8 cellular contexts compared by ENCODE assay signal in genomic region chr13:29850213-29850898, GRCh38. TPM values are rescaled to one million over a fixed set of nuclear protein-coding genes. Genes with fewer than 3 reads are reported as not detected.
A peak's percentile ranks its signal among the peaks of the same experiment; 100 is the strongest.
DNase-seq lines count a peak whose midpoint lies in the region; ATAC-seq and TF ChIP-seq lines count a peak whose summit lies in the region.

Gene UBL3 (minus strand): TSS chr13:29850617. CDS start chr13:29849538, 1,079 bp downstream.

- H3K4me3 Mint-ChIP-seq in dendritic cell treated with granulocyte-macrophage colony-stimulating factor and Interleukin-4, amounts not matched to agents 40 ng/mL and 50 ng/mL, for 4 days: peak within 1 kb of the TSS; percentile 92

- H3K9me3 ChIP-seq in left lung: no peaks in the 10 kb centered on the region

- H3K4me3 ChIP-seq in left lung: peak within 1 kb of the TSS; percentile 52 to 88

- H3K27me3 Mint-ChIP-seq in dendritic cell treated with granulocyte-macrophage colony-stimulating factor and Interleukin-4, amounts not matched to agents 40 ng/mL and 50 ng/mL, for 4 days: no peaks in the 10 kb centered on the region

- peaks cover 41% of the 10 kb centered on the region for H3K4me1 Mint-ChIP-seq in dendritic cell treated with granulocyte-macrophage colony-stimulating factor and Interleukin-4, amounts not matched to agents 40 ng/mL and 50 ng/mL, for 4 days (ENCODE audit: low read depth)

- no peak for TF ChIP-seq CTCF in left lung (IDR thresholded peaks at IDR 0.05)

- peaks cover 31% of the 10 kb centered on the region for H3K36me3 Mint-ChIP-seq in dendritic cell treated with granulocyte-macrophage colony-stimulating factor and Interleukin-4, amounts not matched to agents 40 ng/mL and 50 ng/mL, for 4 days (ENCODE audit: low read depth)

- H3K27ac Mint-ChIP-seq in dendritic cell treated with granulocyte-macrophage colony-stimulating factor and Interleukin-4, amounts not matched to agents 40 ng/mL and 50 ng/mL, for 4 days: peak within 1 kb of the TSS; percentile 99

- H3K36me3 ChIP-seq in left lung: no peaks in the 10 kb centered on the region

- H3K27me3 ChIP-seq in left lung: no peaks in the 10 kb centered on the region

- H3K4me1 ChIP-seq in left lung: peaks cover 15 to 26% of the 10 kb centered on the region in 2 donors

- H3K27ac ChIP-seq in left lung: peak within 1 kb of the TSS; percentile 96 to 99

- ATAC-seq in GM19397 (IDR thresholded peaks at IDR 0.05; ENCODE audit: unreplicated experiment) (peak; percentile 87), HG03565 (IDR thresholded peaks at IDR 0.05; ENCODE audit: unreplicated experiment) (peak; percentile 75), left lung (peak; percentile 92)

- peak; percentile 97 for DNase-seq in CD1c-positive myeloid dendritic cell (ENCODE audit: extremely low spot score)
- DNase-seq in NCI-H774 (lab: John Stamatoyannopoulos, UW): peak; percentile 81
- peak; percentile 95 to 96 for DNase-seq in activated CD4-positive, alpha-beta T cell treated with anti-CD3 and anti-CD28 coated beads, Interleukin-2, amount 50 U/mL, for 4 hours
- peak; percentile 97 to 98 for DNase-seq in left lung
- peak; percentile 95 for DNase-seq in stimulated activated CD4-positive, alpha-beta T cell treated with anti-CD3 and anti-CD28 coated beads, Interleukin-2, amount 100 ng/mL, for 4 hours (ENCODE audit: low read depth)

- intact Hi-C loops in dendritic cell treated with granulocyte-macrophage colony-stimulating factor and Interleukin-4, amounts not matched to agents 40 ng/mL and 50 ng/mL, for 4 days (cut with micrococcal nuclease): loop anchor here (1.0 to 10.0 kb wide), 3 partner anchors 54 to 767 kb away; partner anchors contain the start of gene USPL1
- intact Hi-C loops in left lung (cut with DNase I): no loop called here

- no peaks in the 10 kb centered on the region for H3K9me3 Mint-ChIP-seq in dendritic cell treated with granulocyte-macrophage colony-stimulating factor and Interleukin-4, amounts not matched to agents 40 ng/mL and 50 ng/mL, for 4 days

RNA-seq across cellular contexts. Expression of gene UBL3, which starts in this region (rescaled TPM):
- total RNA-seq in left lung: 10 to 100 TPM; 37.2 to 43.3 TPM

Comparison
In these comparisons a context has a peak if more than half of its experiments do, and no peak if none do; other contexts are left out.
1. Peak in every context shown above with its lines: DNase-seq, ATAC-seq, H3K4me3 ChIP-seq and H3K27ac ChIP-seq.